In the genomic region with DNA sequence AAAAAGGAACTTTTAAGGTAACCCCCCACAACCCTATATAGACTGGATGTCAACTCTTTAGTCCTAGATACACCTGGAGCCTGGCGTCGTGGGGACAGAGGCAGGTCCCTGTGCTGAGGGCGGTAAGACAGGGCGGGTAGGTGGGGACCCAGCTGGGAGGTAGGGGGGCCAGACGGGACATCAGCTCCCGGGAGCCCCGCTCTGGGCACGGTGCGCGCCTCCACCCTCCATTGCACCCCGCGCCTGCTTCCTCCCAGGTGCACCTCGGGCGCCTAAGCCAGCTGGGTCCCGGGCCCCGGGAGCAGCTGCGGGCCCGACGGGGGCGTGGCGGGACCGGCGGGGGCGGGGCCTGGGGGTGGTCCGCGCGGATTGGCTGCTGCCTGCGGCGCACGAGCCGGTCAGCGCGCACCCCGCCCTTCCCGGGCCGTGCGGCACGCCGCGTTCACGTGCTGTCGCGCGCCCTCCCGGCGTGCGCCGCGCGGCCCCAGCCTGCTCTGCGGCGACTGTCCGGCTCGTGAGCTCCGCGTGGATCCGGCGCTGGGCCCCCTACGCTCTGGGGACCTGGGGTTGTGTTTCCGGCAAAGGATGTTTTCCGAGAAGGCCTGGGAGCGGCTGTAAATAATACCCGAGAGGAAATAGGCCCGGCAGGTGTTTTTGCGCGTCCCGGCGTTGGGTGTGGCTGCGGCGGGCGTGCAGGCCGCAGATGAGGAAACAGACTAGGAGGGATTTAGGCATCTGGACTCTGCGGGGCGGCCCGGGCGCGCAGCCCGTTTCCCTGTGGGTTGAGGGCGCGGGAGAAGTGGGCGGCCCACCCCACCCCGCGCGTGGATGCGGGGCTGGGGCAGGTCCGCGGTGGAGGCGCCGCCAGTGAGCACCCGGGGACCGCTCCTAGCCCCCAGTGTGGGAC, we compare ENCODE assay signal across 8 cellular contexts. TPM values are rescaled to one million over a fixed set of nuclear protein-coding genes. Genes with fewer than 3 reads are reported as not detected.
A peak's percentile ranks its signal among the peaks of the same experiment; 100 is the strongest.
DNase-seq lines count a peak whose midpoint lies in the region; ATAC-seq and TF ChIP-seq lines count a peak whose summit lies in the region.

No MANE protein-coding gene starts in this region.

- DNase-seq in DMS 273 treated with DMSO at 0.1 percent for 48 hours (lab: John Stamatoyannopoulos, UW) (peak; percentile 24), RPMI8226 (peak; percentile 96), fibroblast of the aortic adventitia (ENCODE audit: low read depth) (peak; percentile 78), neural progenitor cell (ENCODE audit: low spot score) (peak; percentile 84), stomach (peak; percentile 91)
- peak; percentile 90 for DNase-seq in activated T-helper 2 cell treated with anti-CD3 and anti-CD28 coated beads, Interferon-gamma antibody, Interleukin-2, Interleukin-4, amounts not matched to agents 10 μg/mL and 5 μg/mL and 100 μg/mL, durations not matched to agents 14 hours and 24 hours and 36 hours (ENCODE audit: low spot score)

- H3K36me3 Mint-ChIP-seq in activated T-helper 2 cell treated with anti-CD3 and anti-CD28 coated beads, Interferon-gamma antibody, Interleukin-2, Interleukin-4, amounts not matched to agents 10 μg/mL and 5 μg/mL and 100 μg/mL, durations not matched to agents 14 hours and 24 hours and 36 hours (ENCODE audit: low read depth) = peaks cover 34% of the 10 kb centered on the region
- H3K36me3 Mint-ChIP-seq in neural progenitor cell = peaks cover 13% of the 10 kb centered on the region

- TF ChIP-seq POLR2A in stomach (IDR thresholded peaks at IDR 0.05) = peak in 1 of 4 donors; percentile 8

- H3K9me3 Mint-ChIP-seq in activated T-helper 2 cell treated with anti-CD3 and anti-CD28 coated beads, Interferon-gamma antibody, Interleukin-2, Interleukin-4, amounts not matched to agents 10 μg/mL and 5 μg/mL and 100 μg/mL, durations not matched to agents 14 hours and 24 hours and 36 hours = no peaks in the 10 kb centered on the region
- no peaks in the 10 kb centered on the region for H3K9me3 Mint-ChIP-seq in neural progenitor cell

- no peak overlapping the region for H2AFZ ChIP-seq in neural progenitor cell (replicated peaks)

- H3K4me3 ChIP-seq in HUES6 (ENCODE audit: low read depth, low read length) (peak overlapping the region; percentile 74), fibroblast of the aortic adventitia (ENCODE audit: low read depth, low read length) (peak overlapping the region; percentile 88), neural progenitor cell (peak overlapping the region; percentile 42), stomach (peak overlapping the region; percentile 68 to 74 (median 72))

- H3K79me2 ChIP-seq in neural progenitor cell (ENCODE audit: low read depth) = peaks cover 18% of the 10 kb centered on the region

- H3K4me1 Mint-ChIP-seq in activated T-helper 2 cell treated with anti-CD3 and anti-CD28 coated beads, Interferon-gamma antibody, Interleukin-2, Interleukin-4, amounts not matched to agents 10 μg/mL and 5 μg/mL and 100 μg/mL, durations not matched to agents 14 hours and 24 hours and 36 hours (ENCODE audit: low read depth) = peaks cover 45% of the 10 kb centered on the region
- H3K4me1 Mint-ChIP-seq in neural progenitor cell = peaks cover 31% of the 10 kb centered on the region

- ATAC-seq in GM21423 (IDR thresholded peaks at IDR 0.05; ENCODE audit: unreplicated experiment) = peak; percentile 95

- intact Hi-C loops in activated T-helper 2 cell treated with anti-CD3 and anti-CD28 coated beads, Interferon-gamma antibody, Interleukin-2, Interleukin-4, amounts not matched to agents 10 μg/mL and 5 μg/mL and 100 μg/mL, durations not matched to agents 14 hours and 24 hours and 36 hours (cut with micrococcal nuclease) = loop anchor here (2.0 kb wide), 2 partner anchors 19 to 39 kb away; partner anchors contain the start of gene PFKFB3
- intact Hi-C loops in stomach (cut with DNase I; ENCODE audit: low total_unique reads) = no loop called here

- H4K20me1 ChIP-seq in neural progenitor cell (ENCODE audit: low read depth) = peaks cover 46% of the 10 kb centered on the region

- no peaks in the 10 kb centered on the region for H3K27me3 Mint-ChIP-seq in activated T-helper 2 cell treated with anti-CD3 and anti-CD28 coated beads, Interferon-gamma antibody, Interleukin-2, Interleukin-4, amounts not matched to agents 10 μg/mL and 5 μg/mL and 100 μg/mL, durations not matched to agents 14 hours and 24 hours and 36 hours (ENCODE audit: low read depth)
- H3K27me3 Mint-ChIP-seq in neural progenitor cell (ENCODE audit: insufficient read depth, low read depth) = peaks cover 3% of the 10 kb centered on the region

- H3K27me3 ChIP-seq in HUES6 (ENCODE audit: control insufficient read depth, insufficient read depth, low read length) = no peaks in the 10 kb centered on the region
- H3K27me3 ChIP-seq in neural progenitor cell = no peaks in the 10 kb centered on the region
- H3K27me3 ChIP-seq in stomach = no peaks in the 10 kb centered on the region

- peaks cover 5% of the 10 kb centered on the region; the same call in 1 of the 2 replicates for H3K36me3 ChIP-seq in HUES6 (ENCODE audit: control insufficient read depth, insufficient read depth, low read length)
- no peaks in the 10 kb centered on the region for H3K36me3 ChIP-seq in neural progenitor cell
- peaks cover 0 to 13% (median 5%) of the 10 kb centered on the region in 4 donors for H3K36me3 ChIP-seq in stomach

- peaks cover 15% of the 10 kb centered on the region for H3F3A ChIP-seq in neural progenitor cell (ENCODE audit: low read depth)

- no peak for TF ChIP-seq EP300 in stomach (IDR thresholded peaks at IDR 0.05)

- H3K27ac ChIP-seq in HUES6 (ENCODE audit: low read depth, low read length) = peak overlapping the region; percentile 93
- no peak overlapping the region for H3K27ac ChIP-seq in neural progenitor cell
- peak overlapping the region; percentile 93 to 98 (median 95) for H3K27ac ChIP-seq in stomach

- peak overlapping the region; percentile 92 for H3K4me3 Mint-ChIP-seq in activated T-helper 2 cell treated with anti-CD3 and anti-CD28 coated beads, Interferon-gamma antibody, Interleukin-2, Interleukin-4, amounts not matched to agents 10 μg/mL and 5 μg/mL and 100 μg/mL, durations not matched to agents 14 hours and 24 hours and 36 hours (ENCODE audit: low read depth)
- H3K4me3 Mint-ChIP-seq in neural progenitor cell = peak overlapping the region; percentile 89

- peak overlapping the region; percentile 79 for H3K4me2 ChIP-seq in neural progenitor cell

- H3K9me3 ChIP-seq in HUES6 (ENCODE audit: control insufficient read depth, insufficient read depth, low read depth, low read length) = no peaks in the 10 kb centered on the region
- no peaks in the 10 kb centered on the region for H3K9me3 ChIP-seq in neural progenitor cell (ENCODE audit: low read depth)
- H3K9me3 ChIP-seq in stomach = no peaks in the 10 kb centered on the region

- WGBS in stomach, 5 donors = 0 to 1% (median 1%) methylated on average over 31 to 90 of the region's 91 CpGs

- TF ChIP-seq CTCF in fibroblast of the aortic adventitia (IDR thresholded peaks at IDR 0.05; ENCODE audit: insufficient read depth, low read length) (no peak), neural progenitor cell (IDR thresholded peaks at IDR 0.05) (no peak), stomach (IDR thresholded peaks at IDR 0.05) (no peak)

- H3K9ac ChIP-seq in HUES6 (ENCODE audit: low read length) (peak overlapping the region; percentile 86), neural progenitor cell (no peak overlapping the region)

- peak overlapping the region; percentile 89 for H3K27ac Mint-ChIP-seq in activated T-helper 2 cell treated with anti-CD3 and anti-CD28 coated beads, Interferon-gamma antibody, Interleukin-2, Interleukin-4, amounts not matched to agents 10 μg/mL and 5 μg/mL and 100 μg/mL, durations not matched to agents 14 hours and 24 hours and 36 hours
- peak overlapping the region; percentile 94 for H3K27ac Mint-ChIP-seq in neural progenitor cell

- H3K4me1 ChIP-seq in HUES6 (ENCODE audit: control insufficient read depth, insufficient read depth, low read length) = peaks cover 17% of the 10 kb centered on the region
- H3K4me1 ChIP-seq in neural progenitor cell = peaks cover 14% of the 10 kb centered on the region
- H3K4me1 ChIP-seq in stomach = peaks cover 28 to 56% (median 34%) of the 10 kb centered on the region in 4 donors

RNA-seq across cellular contexts. Expression of gene PFKFB3, which starts 39.1 kb away (rescaled TPM):
- 124 and 126 TPM in 2 replicates for total RNA-seq in activated T-helper 2 cell treated with anti-CD3 and anti-CD28 coated beads, Interferon-gamma antibody, Interleukin-2, Interleukin-4, amounts not matched to agents 10 μg/mL and 5 μg/mL and 100 μg/mL, durations not matched to agents 14 hours and 24 hours and 36 hours
- 9.4 and 23.0 TPM in 2 replicates for total RNA-seq in fibroblast of the aortic adventitia (ENCODE audit: low replicate concordance)
- 28.8 and 52.2 TPM in 2 replicates for total RNA-seq in neural progenitor cell (ENCODE audit: low replicate concordance)
- total RNA-seq in stomach = 100 to 1,000 TPM in 1 of 5 donors, 10 to 100 TPM in 4; 18.0 to 199 (median 41.5) TPM
- polyA plus RNA-seq in stomach = 10 to 100 TPM; 17.7 to 48.3 (median 26.6) TPM

Comparison
In these comparisons a context has a peak if more than half of its experiments do, and no peak if none do; other contexts are left out.
1. DNase-seq: peak in every context shown above with its lines; median percentile 96 in RPMI8226; 91 in stomach; 90 in activated T-helper 2 cell treated with anti-CD3 and anti-CD28 coated beads, Interferon-gamma antibody, Interleukin-2, Interleukin-4, amounts not matched to agents 10 μg/mL and 5 μg/mL and 100 μg/mL, durations not matched to agents 14 hours and 24 hours and 36 hours; 84 in neural progenitor cell; 78 in fibroblast of the aortic adventitia; 24 in DMS 273 treated with DMSO at 0.1 percent for 48 hours.